ENCODE assay signal across 10 cellular contexts in genomic region chr19:39127812-39128510, GRCh38. TPM values are rescaled to one million over a fixed set of nuclear protein-coding genes. Genes with fewer than 3 reads are reported as not detected.
DNase-seq lines count a peak whose midpoint lies in the region; ATAC-seq and TF ChIP-seq lines count a peak whose summit lies in the region.
"Had no signal": no experiment of that assay in that cellular context is flagged by ENCODE, and none has a peak within 500 bp of the region (broad histone marks: within the 10 kb centered on the region; RNA-seq: fewer than 3 reads in every experiment).

No MANE protein-coding gene starts in this region.

- no peak for TF ChIP-seq RAD21 in IMR-90 (IDR thresholded peaks at IDR 0.05; ENCODE audit: low read length)

- no peak overlapping the region for H4K5ac ChIP-seq in IMR-90 (ENCODE audit: low read depth, low read length)

- H3K4ac ChIP-seq in IMR-90 (ENCODE audit: low read depth, low read length) = no peak overlapping the region

- H3K9me3 ChIP-seq in IMR-90 (ENCODE audit: control insufficient read depth, insufficient read depth, low read length) = no peaks in the 10 kb centered on the region
- H3K9me3 ChIP-seq in adipocyte (ENCODE audit: control insufficient read depth, low read length) = no peaks in the 10 kb centered on the region
- no peaks in the 10 kb centered on the region for H3K9me3 ChIP-seq in gastrocnemius medialis

- POLR2A ChIA-PET in IMR-90 (lab: Charles Lee; ENCODE audit: unreplicated experiment) = no interaction called here

- no peak overlapping the region for H2BK5ac ChIP-seq in IMR-90 (ENCODE audit: low read depth, low read length, poor library complexity, severe bottlenecking)

- DNase-seq in IMR-90 = no peak
- no peak for DNase-seq in adipocyte (ENCODE audit: low read depth)
- DNase-seq in left lobe of liver (ENCODE audit: low spot score) = peak; percentile 82
- peak in 9 of 49 donors; percentile 17 to 85 (median 29) for DNase-seq in substantia nigra (lab: John Stamatoyannopoulos, UW)
- DNase-seq in DMS53 (lab: John Stamatoyannopoulos, UW) = no peak
- no peak for DNase-seq in gastrocnemius medialis
- DNase-seq: stimulated activated naive CD8-positive, alpha-beta T cell treated with anti-CD3 and anti-CD28 coated beads, Interleukin-15, amount 100 ng/mL, for 72 hours had no signal

- in situ Hi-C loops in IMR-90 (cut with MboI; ENCODE audit: low sequenced_read_pairs) (no loop called here), gastrocnemius medialis (cut with MboI; ENCODE audit: low sequenced_read_pairs in 4 of 4) (no loop called here)

- peaks cover 10% of the 10 kb centered on the region; the same call in 1 of the 2 replicates for H3K4me1 ChIP-seq in IMR-90 (ENCODE audit: control insufficient read depth, insufficient read depth, low read length)
- H3K4me1 ChIP-seq in adipocyte (ENCODE audit: control insufficient read depth, insufficient read depth, low read length) = peaks cover 35% of the 10 kb centered on the region
- H3K4me1 ChIP-seq in gastrocnemius medialis = peaks cover 21 to 41% of the 10 kb centered on the region in 2 donors

- H3K9me1 ChIP-seq in IMR-90 (ENCODE audit: insufficient read depth, low read length) = peaks cover 2% of the 10 kb centered on the region; the same call in 1 of the 2 replicates

- H3K36me3 ChIP-seq in IMR-90 (ENCODE audit: control insufficient read depth, insufficient read depth, low read length) (no peaks in the 10 kb centered on the region), adipocyte (ENCODE audit: control insufficient read depth, insufficient read depth, low read length, severe bottlenecking) (no peaks in the 10 kb centered on the region), gastrocnemius medialis (no peaks in the 10 kb centered on the region)

- dilution Hi-C loops in IMR-90 (cut with HindIII; ENCODE audit: low sequenced_read_pairs, unreplicated experiment) = no loop called here

- no peak overlapping the region for H4K8ac ChIP-seq in IMR-90 (ENCODE audit: low read depth in 2 of 2, low read length in 2 of 2)

- BruUV-seq in IMR-90 (replicated peaks; lab: Mats Ljungman, UMichigan) = no TSS peak

- no peak overlapping the region for H2BK20ac ChIP-seq in IMR-90 (ENCODE audit: low read depth, low read length)

- no peak for ATAC-seq in IMR-90 (ENCODE audit: low read depth)
- peak; percentile 54 for ATAC-seq in left lobe of liver
- no peak for ATAC-seq in GM19455 (IDR thresholded peaks at IDR 0.05; ENCODE audit: unreplicated experiment)
- ATAC-seq in gastrocnemius medialis = no peak
- ATAC-seq: stimulated activated naive CD8-positive, alpha-beta T cell treated with anti-CD3 and anti-CD28 coated beads, Interleukin-15, amount 100 ng/mL, for 72 hours had no signal

- peak overlapping the region; percentile 18 for H2AK9ac ChIP-seq in IMR-90 (replicated peaks; ENCODE audit: low read depth, low read length, poor library complexity)

- H3K9ac ChIP-seq in IMR-90 (ENCODE audit: low read depth, low read length) = no peak overlapping the region
- peak overlapping the region; percentile 6 for H3K9ac ChIP-seq in adipocyte (ENCODE audit: low read length)

- no peak overlapping the region for H3K18ac ChIP-seq in IMR-90 (ENCODE audit: low read depth, low read length)

- intact Hi-C loops in IMR-90 (cut with micrococcal nuclease) (no loop called here), gastrocnemius medialis (cut with DNase I; ENCODE audit: low total_unique reads) (loop anchor here (5.0 kb wide), 1 partner anchor 404 kb away; the partner anchor contains the start of gene EID2B)

- TF ChIP-seq POLR2A in IMR-90 (IDR thresholded peaks at IDR 0.05; ENCODE audit: low read depth, low read length) = no peak
- TF ChIP-seq POLR2A in gastrocnemius medialis (IDR thresholded peaks at IDR 0.05) = no peak

- H3K27ac ChIP-seq in IMR-90 (ENCODE audit: insufficient read depth, low read length) = no peak overlapping the region
- H3K27ac ChIP-seq in substantia nigra (ENCODE audit: low read depth, low read length, poor library complexity, severe bottlenecking) = peak overlapping the region; percentile 58
- no peak overlapping the region for H3K27ac ChIP-seq in gastrocnemius medialis

- CTCF ChIA-PET in IMR-90 (lab: Yijun Ruan, JAX) = no interaction called here

- H3K79me1 ChIP-seq in IMR-90 (ENCODE audit: low read depth in 1 of 2, low read length in 2 of 2) = peaks cover 28 to 68% of the 10 kb centered on the region in 2 experiments

- no peak overlapping the region for H2AFZ ChIP-seq in IMR-90 (replicated peaks; ENCODE audit: low read length, poor library complexity)

- no peak overlapping the region for H2AK5ac ChIP-seq in IMR-90 (ENCODE audit: low read depth, low read length)

- no peak for TF ChIP-seq CTCF in IMR-90 (conservative IDR thresholded peaks at IDR 0.05; ENCODE audit: low read depth, low read length)
- TF ChIP-seq CTCF in gastrocnemius medialis (IDR thresholded peaks at IDR 0.05 in 4 of 5, conservative IDR thresholded peaks at IDR 0.05 in 1 of 5) = no peak

- no peak overlapping the region for H3K4me2 ChIP-seq in IMR-90 (ENCODE audit: low read depth, low read length)

- 84% methylated on average over 4 of the region's 9 CpGs; no CpG with 5 or more reads in 1 of the 2 experiments for WGBS in IMR-90 (ENCODE audit: extremely low coverage in 2 of 2, insufficient read length in 1 of 2), 2 experiments

- peak overlapping the region; percentile 36; the same call in 1 of the 2 replicates for H3K23ac ChIP-seq in IMR-90 (ENCODE audit: low read depth, low read length)

- H4K20me1 ChIP-seq in IMR-90 (ENCODE audit: insufficient read depth, low read length) = peaks cover 48% of the 10 kb centered on the region

- H4K91ac ChIP-seq in IMR-90 (ENCODE audit: insufficient read depth, low read depth, low read length) = no peak overlapping the region

- no peak overlapping the region for H2BK15ac ChIP-seq in IMR-90 (ENCODE audit: low read depth, low read length)

- no peak overlapping the region for H3K4me3 ChIP-seq in IMR-90 (ENCODE audit: insufficient read depth, low read depth, low read length)
- H3K4me3 ChIP-seq in adipocyte (ENCODE audit: low read length) = no peak overlapping the region
- no peak overlapping the region for H3K4me3 ChIP-seq in gastrocnemius medialis

- no peak overlapping the region for H2BK120ac ChIP-seq in IMR-90 (ENCODE audit: low read depth, low read length)

- H3K56ac ChIP-seq in IMR-90 (ENCODE audit: extremely low read depth, insufficient read depth, low read length) = no peak overlapping the region

- H3K27me3 ChIP-seq in IMR-90 (ENCODE audit: control insufficient read depth, insufficient read depth, low read length) = no peaks in the 10 kb centered on the region
- no peaks in the 10 kb centered on the region for H3K27me3 ChIP-seq in adipocyte (replicated peaks; ENCODE audit: control insufficient read depth, insufficient read depth, low read length)
- H3K27me3 ChIP-seq in gastrocnemius medialis = no peaks in the 10 kb centered on the region

- no peak overlapping the region for H3K14ac ChIP-seq in IMR-90 (replicated peaks; ENCODE audit: low read depth, low read length)

TF ChIP-seq in IMR-90, 13 proteins besides CTCF, POLR2A, EP300 and RAD21:
- no peak for TF ChIP-seq NFE2L2 (IDR thresholded peaks at IDR 0.05; ENCODE audit: low read depth, low read length)
- TF ChIP-seq FOS (IDR thresholded peaks at IDR 0.05; ENCODE audit: low read depth, low read length) = no peak
- no peak for TF ChIP-seq MAZ (IDR thresholded peaks at IDR 0.05; ENCODE audit: borderline replicate concordance, low read depth, low read length)
- no peak for TF ChIP-seq MAFK (IDR thresholded peaks at IDR 0.05; ENCODE audit: low read depth, low read length)
- TF ChIP-seq USF2 (IDR thresholded peaks at IDR 0.05; ENCODE audit: low read depth, low read length) = no peak
- TF ChIP-seq BHLHE40 (IDR thresholded peaks at IDR 0.05; ENCODE audit: low read depth, low read length) = no peak
- TF ChIP-seq ELK1 (IDR thresholded peaks at IDR 0.05; ENCODE audit: borderline replicate concordance, low read depth, low read length) = no peak
- no peak for TF ChIP-seq RCOR1 (IDR thresholded peaks at IDR 0.05; ENCODE audit: insufficient replicate concordance, low read length)
- TF ChIP-seq SMC3 (IDR thresholded peaks at IDR 0.05; ENCODE audit: low read depth, low read length) = no peak
- no peak for TF ChIP-seq RFX5 (IDR thresholded peaks at IDR 0.05; ENCODE audit: low read depth, low read length)
- no peak for TF ChIP-seq MXI1 (IDR thresholded peaks at IDR 0.05; ENCODE audit: borderline replicate concordance, low read depth, low read length)
TF ChIP-seq in IMR-90: peak in this region for 0.

RNA-seq across cellular contexts. Expression of gene PAK4, which starts 2.4 kb away (rescaled TPM):
- total RNA-seq in IMR-90 (2012; rRNA removed) (2.0 and 2.8 TPM in 2 replicates), left lobe of liver (19.4 TPM), gastrocnemius medialis (10 to 100 TPM in 1 of 4 donors, 1 to 10 TPM in 3; 4.7 to 11.7 (median 8.3) TPM)
- 27.2 and 35.5 TPM in 2 replicates for polyA plus RNA-seq in IMR-90 (2012; rRNA removed)
- polyA plus RNA-seq in IMR-90 (2012; cell fraction: cytosol; rRNA removed) = 52.9 and 64.1 TPM in 2 replicates
- polyA plus RNA-seq in IMR-90 (2012; cell fraction: nucleus; rRNA removed; ENCODE audit: low replicate concordance) = 26.9 and 44.9 TPM in 2 replicates

RNA-seq across cellular contexts. Expression of gene ACP7, which starts 43.8 kb away (rescaled TPM):
- total RNA-seq in IMR-90 (2012; rRNA removed) = not detected in 2 replicates
- polyA plus RNA-seq in IMR-90 (2012; rRNA removed) = not detected in 2 replicates
- not detected in 2 replicates for polyA plus RNA-seq in IMR-90 (2012; cell fraction: cytosol; rRNA removed)
- polyA plus RNA-seq in IMR-90 (2012; cell fraction: nucleus; rRNA removed; ENCODE audit: low replicate concordance) = 0.04 and 0.05 TPM in 2 replicates
- total RNA-seq in left lobe of liver = not detected
- not detected for total RNA-seq in gastrocnemius medialis
- total RNA-seq: dermis microvascular lymphatic vessel endothelial cell, skeletal muscle tissue had no signal
